17 cellular contexts compared by ENCODE assay signal in the genomic region with DNA sequence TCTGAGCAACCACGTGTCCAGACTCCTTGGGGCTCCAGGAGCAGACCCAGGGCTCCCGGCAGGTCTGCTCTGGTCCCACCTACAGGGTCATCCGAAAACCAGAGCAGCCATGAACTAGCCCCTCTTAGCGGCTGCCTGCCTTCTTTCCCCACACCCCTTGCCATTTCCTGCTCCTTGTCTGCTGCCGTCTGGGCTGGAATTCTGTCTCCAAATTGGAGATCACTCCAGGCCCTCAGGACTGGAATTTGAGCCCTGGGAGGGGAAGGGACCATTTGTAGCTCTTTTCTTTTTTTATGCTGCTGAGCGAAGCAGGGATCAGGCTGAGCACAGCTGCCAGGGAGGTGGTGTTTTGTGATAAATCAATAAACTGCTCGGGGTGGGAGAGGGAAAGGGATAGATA.
"Had no signal": no experiment of that assay in that cellular context is flagged by ENCODE, and none has a peak within 500 bp of the region (broad histone marks: within the 10 kb centered on the region; RNA-seq: fewer than 3 reads in every experiment).

No MANE protein-coding gene starts in this region.

- H3K4me3 ChIP-seq: coronary artery, esophagus muscularis mucosa, skin epidermis, tibial nerve had no signal

- H3K4me1 Mint-ChIP-seq: activated CD4-positive, alpha-beta T cell treated with anti-CD3 and anti-CD28 coated beads, Interleukin-2, amount 10 ng/mL, durations not matched to agents 7 days and 5 days; activated naive CD8-positive, alpha-beta T cell treated with anti-CD3 and anti-CD28 coated beads for 36 hours had no signal

- DNase-seq: activated CD4-positive, alpha-beta T cell treated with anti-CD3 and anti-CD28 coated beads, Interleukin-2, amount 10 ng/mL, durations not matched to agents 7 days and 5 days; activated naive CD8-positive, alpha-beta T cell treated with anti-CD3 and anti-CD28 coated beads for 36 hours; amygdala; central memory CD4-positive, alpha-beta T cell; effector CD4-positive, alpha-beta T cell; hippocampal formation; nucleus accumbens; stimulated activated CD4-positive, alpha-beta T cell treated with anti-CD3 and anti-CD28 coated beads, Interleukin-15, amount 100 ng/mL, for 24 hours; stimulated activated CD4-positive, alpha-beta T cell treated with anti-CD3 and anti-CD28 coated beads, Interleukin-4, amount 100 ng/mL, for 24 hours; stimulated activated naive CD4-positive, alpha-beta T cell treated with Interleukin-2 at 50 U/mL for 16 hours; substantia nigra had no signal

- H3K4me3 Mint-ChIP-seq: activated CD4-positive, alpha-beta T cell treated with anti-CD3 and anti-CD28 coated beads, Interleukin-2, amount 10 ng/mL, durations not matched to agents 7 days and 5 days; activated naive CD8-positive, alpha-beta T cell treated with anti-CD3 and anti-CD28 coated beads for 36 hours; brain; natural killer cell treated with Interleukin-12 subunit alpha and Interleukin-12 subunit beta and Interleukin-15 and Interleukin-18, amount 100 ng/mL, for 72 hours had no signal

- H3K36me3 Mint-ChIP-seq: activated naive CD8-positive, alpha-beta T cell treated with anti-CD3 and anti-CD28 coated beads for 36 hours; brain; natural killer cell treated with Interleukin-12 subunit alpha and Interleukin-12 subunit beta and Interleukin-15 and Interleukin-18, amount 100 ng/mL, for 72 hours had no signal

- H3K36me3 ChIP-seq: esophagus muscularis mucosa, tibial nerve had no signal

- ATAC-seq: natural killer cell treated with Interleukin-12 subunit alpha and Interleukin-12 subunit beta and Interleukin-15 and Interleukin-18, amount 100 ng/mL, for 72 hours had no signal

- H3K9me3 Mint-ChIP-seq: activated CD4-positive, alpha-beta T cell treated with anti-CD3 and anti-CD28 coated beads, Interleukin-2, amount 10 ng/mL, durations not matched to agents 7 days and 5 days; activated naive CD8-positive, alpha-beta T cell treated with anti-CD3 and anti-CD28 coated beads for 36 hours; brain; natural killer cell treated with Interleukin-12 subunit alpha and Interleukin-12 subunit beta and Interleukin-15 and Interleukin-18, amount 100 ng/mL, for 72 hours had no signal

- H3K27ac Mint-ChIP-seq: activated CD4-positive, alpha-beta T cell treated with anti-CD3 and anti-CD28 coated beads, Interleukin-2, amount 10 ng/mL, durations not matched to agents 7 days and 5 days; activated naive CD8-positive, alpha-beta T cell treated with anti-CD3 and anti-CD28 coated beads for 36 hours; natural killer cell treated with Interleukin-12 subunit alpha and Interleukin-12 subunit beta and Interleukin-15 and Interleukin-18, amount 100 ng/mL, for 72 hours had no signal

- H3K9me3 ChIP-seq: esophagus muscularis mucosa, tibial nerve had no signal

- H3K4me1 ChIP-seq: esophagus muscularis mucosa, tibial nerve had no signal
